In genomic region chr15:28101201-28101600, GRCh38 we compare ENCODE assay signal across 25 cellular contexts. TPM values are rescaled to one million over a fixed set of nuclear protein-coding genes. Genes with fewer than 3 reads are reported as not detected.
DNase-seq lines count a peak whose midpoint lies in the region; ATAC-seq and TF ChIP-seq lines count a peak whose summit lies in the region.
"Had no signal": no experiment of that assay in that cellular context is flagged by ENCODE, and none has a peak within 500 bp of the region (broad histone marks: within the 10 kb centered on the region; RNA-seq: fewer than 3 reads in every experiment).

No MANE protein-coding gene starts in this region.

- peaks cover 51% of the 10 kb centered on the region for H3K27me3 ChIP-seq in IMR-90 (ENCODE audit: control insufficient read depth, insufficient read depth, low read length)
- H3K27me3 ChIP-seq in endodermal cell (ENCODE audit: control insufficient read depth, insufficient read depth, low read length, poor library complexity, severe bottlenecking): peaks cover 88% of the 10 kb centered on the region
- peaks cover 10 to 72% (median 57%) of the 10 kb centered on the region in 3 experiments for H3K27me3 ChIP-seq in neuronal stem cell (ENCODE audit: control insufficient read depth in 3 of 3, insufficient read depth in 3 of 3, low read depth in 1 of 3, low read length in 3 of 3)
- H3K27me3 ChIP-seq: SJSA1 had no signal

- H3K79me1 ChIP-seq in IMR-90 (ENCODE audit: low read depth in 1 of 2, low read length in 2 of 2): no peaks in the 10 kb centered on the region
- H3K79me1 ChIP-seq in neuronal stem cell (ENCODE audit: low read depth, low read length): peaks cover 6% of the 10 kb centered on the region

- no peak for TF ChIP-seq CTCF in IMR-90 (conservative IDR thresholded peaks at IDR 0.05; ENCODE audit: low read depth, low read length)
- no peak for TF ChIP-seq CTCF in endodermal cell (conservative IDR thresholded peaks at IDR 0.05)
- TF ChIP-seq CTCF in type B pancreatic cell (conservative IDR thresholded peaks at IDR 0.05): no peak

- H3K27me3 Mint-ChIP-seq in endodermal cell (ENCODE audit: insufficient read depth): peaks cover 90% of the 10 kb centered on the region
- peaks cover 77% of the 10 kb centered on the region for H3K27me3 Mint-ChIP-seq in type B pancreatic cell

- no peak for ATAC-seq in IMR-90 (ENCODE audit: low read depth)
- ATAC-seq: HepG2, Right ventricle myocardium inferior had no signal

- no peak overlapping the region for H3K56ac ChIP-seq in IMR-90 (ENCODE audit: extremely low read depth, insufficient read depth, low read length)

- H2BK120ac ChIP-seq in IMR-90 (ENCODE audit: low read depth, low read length): no peak overlapping the region
- no peak overlapping the region for H2BK120ac ChIP-seq in neuronal stem cell (ENCODE audit: low read depth, low read length)

- H2BK12ac ChIP-seq in neuronal stem cell (ENCODE audit: low read length): no peak overlapping the region

- DNase-seq in IMR-90: no peak
- DNase-seq in endodermal cell: peak; percentile 46
- DNase-seq in neuronal stem cell (ENCODE audit: low spot score): no peak
- DNase-seq in type B pancreatic cell (ENCODE audit: extremely low spot score, unreplicated experiment): peak; percentile 58
- DNase-seq in HCEC 1CT: no peak
- no peak for DNase-seq in NCI-H2171 (lab: John Stamatoyannopoulos, UW)
- no peak for DNase-seq in GOT3 (lab: John Stamatoyannopoulos, UW)
- DNase-seq: Calu3; CD8-positive, alpha-beta memory T cell; DMS53; GF-D8; KG1; NCI-H1092; NCI-H1436; NCI-H187 treated with DMSO at 0.1 percent for 48 hours; NCI-H2107; NCI-H2227 treated with DMSO at 0.1 percent for 48 hours; NCI-H510A; NCI-H748 treated with DMSO at 0.1 percent for 48 hours had no signal

- no CpG with 5 or more reads among the region's 8 CpGs for WGBS in IMR-90 (ENCODE audit: extremely low coverage in 2 of 2, insufficient read length in 1 of 2), 2 experiments
- WGBS in endodermal cell (ENCODE audit: insufficient coverage in 1 of 2, insufficient read length in 1 of 2), 2 experiments: 71 to 73% methylated on average over 3 to 8 of the region's 8 CpGs
- WGBS in neuronal stem cell (ENCODE audit: extremely low coverage in 2 of 2, insufficient read length in 2 of 2, insufficient replicate concordance in 1 of 2), 2 donors: no CpG with 5 or more reads among the region's 8 CpGs

- no TSS peak for BruUV-seq in IMR-90 (replicated peaks; lab: Mats Ljungman, UMichigan)

- H3K4me2 ChIP-seq in IMR-90 (ENCODE audit: low read depth, low read length): no peak overlapping the region
- H3K4me2 ChIP-seq in neuronal stem cell (ENCODE audit: insufficient read depth, low read length, poor library complexity, severe bottlenecking): no peak overlapping the region

- H3K27ac Mint-ChIP-seq in endodermal cell: no peak overlapping the region
- no peak overlapping the region for H3K27ac Mint-ChIP-seq in type B pancreatic cell
- H3K27ac Mint-ChIP-seq: CD8-positive, alpha-beta memory T cell had no signal

- peaks cover 2% of the 10 kb centered on the region; the same call in 1 of the 2 replicates for H3K4me1 ChIP-seq in IMR-90 (ENCODE audit: control insufficient read depth, insufficient read depth, low read length)
- no peaks in the 10 kb centered on the region for H3K4me1 ChIP-seq in endodermal cell (ENCODE audit: control insufficient read depth, insufficient read depth, low read length)
- H3K4me1 ChIP-seq in neuronal stem cell (ENCODE audit: control insufficient read depth in 2 of 2, insufficient read depth in 1 of 2, low read depth in 1 of 2, low read length in 2 of 2): peaks cover 11 to 17% of the 10 kb centered on the region in 2 donors

- H4K91ac ChIP-seq in IMR-90 (ENCODE audit: insufficient read depth, low read depth, low read length) (no peak overlapping the region), neuronal stem cell (ENCODE audit: low read depth, low read length, poor library complexity) (no peak overlapping the region)

- H2BK5ac ChIP-seq in IMR-90 (ENCODE audit: low read depth, low read length, poor library complexity, severe bottlenecking): no peak overlapping the region
- H2BK5ac ChIP-seq in neuronal stem cell (ENCODE audit: low read length): no peak overlapping the region

- H3K4me3 Mint-ChIP-seq in endodermal cell (no peak overlapping the region), type B pancreatic cell (no peak overlapping the region)
- H3K4me3 Mint-ChIP-seq: CD8-positive, alpha-beta memory T cell had no signal

- H4K8ac ChIP-seq in IMR-90 (ENCODE audit: low read depth in 2 of 2, low read length in 2 of 2): no peak overlapping the region
- H4K8ac ChIP-seq in neuronal stem cell (ENCODE audit: low read depth, low read length): no peak overlapping the region

- H3K36me3 ChIP-seq in IMR-90 (ENCODE audit: control insufficient read depth, insufficient read depth, low read length) (no peaks in the 10 kb centered on the region), endodermal cell (ENCODE audit: control insufficient read depth, insufficient read depth, low read length) (no peaks in the 10 kb centered on the region), neuronal stem cell (replicated peaks in 1 of 2; ENCODE audit: control insufficient read depth in 2 of 2, insufficient read depth in 2 of 2, low read length in 2 of 2) (no peaks in the 10 kb centered on the region)
- H3K36me3 ChIP-seq: BLaER1 treated with 17β-estradiol and CSF1 and Interleukin-3, amounts not matched to agents 10 nM and 100 nM; SJSA1 had no signal

- no peaks in the 10 kb centered on the region; the same call in 1 of the 2 replicates for H4K20me1 ChIP-seq in IMR-90 (ENCODE audit: insufficient read depth, low read length)

- CTCF ChIA-PET in IMR-90 (lab: Yijun Ruan, JAX): interaction anchor here (0.6 kb wide), 1 partner anchor 25 kb away, joined by 4 read pairs; no protein-coding TSS in a partner anchor

- H3K18ac ChIP-seq in IMR-90 (ENCODE audit: low read depth, low read length) (no peak overlapping the region), neuronal stem cell (ENCODE audit: low read length) (no peak overlapping the region)

- dilution Hi-C loops in IMR-90 (cut with HindIII; ENCODE audit: low sequenced_read_pairs, unreplicated experiment): no loop called here

- H3K36me3 Mint-ChIP-seq in endodermal cell (ENCODE audit: low read depth) (no peaks in the 10 kb centered on the region), type B pancreatic cell (peaks cover 3% of the 10 kb centered on the region)

- intact Hi-C loops in IMR-90 (cut with micrococcal nuclease): no loop called here

- H3K9me1 ChIP-seq in IMR-90 (ENCODE audit: insufficient read depth, low read length): peaks cover 2% of the 10 kb centered on the region; the same call in 1 of the 2 replicates

- no peaks in the 10 kb centered on the region for H3K9me3 ChIP-seq in IMR-90 (ENCODE audit: control insufficient read depth, insufficient read depth, low read length)
- H3K9me3 ChIP-seq in endodermal cell (ENCODE audit: control insufficient read depth, low read length): no peaks in the 10 kb centered on the region
- H3K9me3 ChIP-seq in neuronal stem cell (replicated peaks in 1 of 2; ENCODE audit: control insufficient read depth in 2 of 2, insufficient read depth in 1 of 2, low read depth in 1 of 2, low read length in 2 of 2): peaks cover 0 to 10% of the 10 kb centered on the region in 2 donors
- H3K9me3 ChIP-seq: SJSA1 had no signal

- H3K27ac ChIP-seq in IMR-90 (ENCODE audit: insufficient read depth, low read length) (no peak overlapping the region), endodermal cell (ENCODE audit: low read depth, low read length) (no peak overlapping the region), neuronal stem cell (replicated peaks; ENCODE audit: low read length) (no peak overlapping the region)
- H3K27ac ChIP-seq: BLaER1 treated with 17β-estradiol and CSF1 and Interleukin-3, amounts not matched to agents 10 nM and 100 nM; SJSA1 had no signal

- no peak for TF ChIP-seq POLR2A in IMR-90 (IDR thresholded peaks at IDR 0.05; ENCODE audit: low read depth, low read length)

- H2BK20ac ChIP-seq in IMR-90 (ENCODE audit: low read depth, low read length): no peak overlapping the region

- H2AK9ac ChIP-seq in IMR-90 (replicated peaks; ENCODE audit: low read depth, low read length, poor library complexity): peak overlapping the region; percentile 28

- no peak overlapping the region for H4K5ac ChIP-seq in IMR-90 (ENCODE audit: low read depth, low read length)

- H3K4ac ChIP-seq in IMR-90 (ENCODE audit: low read depth, low read length) (no peak overlapping the region), neuronal stem cell (ENCODE audit: low read length) (no peak overlapping the region)

- H2AK5ac ChIP-seq in IMR-90 (ENCODE audit: low read depth, low read length) (no peak overlapping the region), neuronal stem cell (ENCODE audit: low read depth, low read length) (peak overlapping the region; percentile 65)

- H3K4me3 ChIP-seq in IMR-90 (ENCODE audit: insufficient read depth, low read depth, low read length) (no peak overlapping the region), endodermal cell (ENCODE audit: low read length) (no peak overlapping the region), neuronal stem cell (ENCODE audit: low read length in 2 of 2) (no peak overlapping the region)
- H3K4me3 ChIP-seq: BLaER1 treated with 17β-estradiol and CSF1 and Interleukin-3, amounts not matched to agents 10 nM and 100 nM; SJSA1 had no signal

- H3K14ac ChIP-seq in IMR-90 (replicated peaks; ENCODE audit: low read depth, low read length): no peak overlapping the region
- no peak overlapping the region for H3K14ac ChIP-seq in neuronal stem cell (ENCODE audit: low read length)

- H2BK15ac ChIP-seq in IMR-90 (ENCODE audit: low read depth, low read length): no peak overlapping the region
- no peak overlapping the region for H2BK15ac ChIP-seq in neuronal stem cell (ENCODE audit: low read length)

- in situ Hi-C loops in IMR-90 (cut with MboI; ENCODE audit: low sequenced_read_pairs): loop anchor here (25.0 kb wide), 1 partner anchor 1214 kb away; no protein-coding TSS in a partner anchor

- POLR2A ChIA-PET in IMR-90 (lab: Charles Lee; ENCODE audit: unreplicated experiment): no interaction called here

- H3K4me1 Mint-ChIP-seq in endodermal cell: peaks cover under 1% of the 10 kb centered on the region
- H3K4me1 Mint-ChIP-seq in type B pancreatic cell (ENCODE audit: unreplicated experiment): peaks cover 15% of the 10 kb centered on the region

- H3K23ac ChIP-seq in IMR-90 (ENCODE audit: low read depth, low read length) (no peak overlapping the region), neuronal stem cell (ENCODE audit: low read depth, low read length, poor library complexity) (no peak overlapping the region)

- H2AFZ ChIP-seq in IMR-90 (replicated peaks; ENCODE audit: low read length, poor library complexity) (no peak overlapping the region), neuronal stem cell (ENCODE audit: low read length) (no peak overlapping the region)

- H3K9ac ChIP-seq in IMR-90 (ENCODE audit: low read depth, low read length) (no peak overlapping the region), endodermal cell (ENCODE audit: extremely low read depth, low read length, poor library complexity, severe bottlenecking) (no peak overlapping the region), neuronal stem cell (ENCODE audit: low read depth, low read length, poor library complexity) (no peak overlapping the region)
- H3K9ac ChIP-seq: BLaER1 treated with 17β-estradiol and CSF1 and Interleukin-3, amounts not matched to agents 10 nM and 100 nM had no signal

- no peaks in the 10 kb centered on the region for H3K9me3 Mint-ChIP-seq in endodermal cell
- H3K9me3 Mint-ChIP-seq in type B pancreatic cell: no peaks in the 10 kb centered on the region

- no peak for TF ChIP-seq RAD21 in IMR-90 (IDR thresholded peaks at IDR 0.05; ENCODE audit: low read length)

RNA-seq across cellular contexts. Expression of gene OCA2, which starts 2.1 kb away (rescaled TPM):
- total RNA-seq in IMR-90 (2012; rRNA removed): under 0.01 TPM in 1 of 2 replicates, not detected in the other
- polyA plus RNA-seq in IMR-90 (2012; rRNA removed): 0.03 TPM in 1 of 2 replicates, not detected in the other
- polyA plus RNA-seq in IMR-90 (2012; cell fraction: cytosol; rRNA removed): not detected in 2 replicates
- polyA plus RNA-seq in IMR-90 (2012; cell fraction: nucleus; rRNA removed; ENCODE audit: low replicate concordance): not detected in 2 replicates
- under 1 TPM; 0.29 to 0.84 TPM for total RNA-seq in endodermal cell
- polyA plus RNA-seq in endodermal cell (2013, experiment 1 of 2): 1.1 TPM
- polyA plus RNA-seq in endodermal cell (2013, experiment 2 of 2): 0.79 TPM
- 0.81 TPM for polyA plus RNA-seq in neuronal stem cell (2013, experiment 1 of 2)
- 0.75 TPM for polyA plus RNA-seq in neuronal stem cell (2013, experiment 2 of 2)
- 1.4 and 2.8 TPM in 2 replicates for total RNA-seq in type B pancreatic cell (ENCODE audit: low replicate concordance)
- total RNA-seq: Calu3; CD8-positive, alpha-beta memory T cell; HT-29; OCI-LY7; Right ventricle myocardium inferior had no signal
- polyA plus RNA-seq: CD8-positive, alpha-beta memory T cell had no signal

Comparison
In these comparisons a context has a peak if more than half of its experiments do, and no peak if none do; other contexts are left out.
1. DNase-seq: peak in endodermal cell (single experiment) and type B pancreatic cell (single experiment); none in IMR-90 (single experiment), neuronal stem cell (single experiment), HCEC 1CT (single experiment), NCI-H2171 (single experiment) and GOT3 (single experiment).